In genomic region chr9:124017929-124018730, GRCh38 we compare ENCODE assay signal across 10 cellular contexts. TPM values are rescaled to one million over a fixed set of nuclear protein-coding genes. Genes with fewer than 3 reads are reported as not detected.
DNase-seq lines count a peak whose midpoint lies in the region; ATAC-seq and TF ChIP-seq lines count a peak whose summit lies in the region.
"Had no signal": no experiment of that assay in that cellular context is flagged by ENCODE, and none has a peak within 500 bp of the region (broad histone marks: within the 10 kb centered on the region; RNA-seq: fewer than 3 reads in every experiment).

No MANE protein-coding gene starts in this region.

- peaks cover 4% of the 10 kb centered on the region for H3K9me3 Mint-ChIP-seq in activated CD4-positive, alpha-beta T cell treated with anti-CD3 and anti-CD28 coated beads, Interleukin-2, amount 10 ng/mL, durations not matched to agents 24 days and 14 days
- no peaks in the 10 kb centered on the region for H3K9me3 Mint-ChIP-seq in stimulated activated effector memory CD8-positive, alpha-beta T cell treated with anti-CD3 and anti-CD28 coated beads, Interleukin-12 subunit alpha, Interleukin-12 subunit beta, amount 100 ng/mL, for 72 hours

- intact Hi-C loops in activated CD4-positive, alpha-beta T cell treated with anti-CD3 and anti-CD28 coated beads, Interleukin-2, amount 10 ng/mL, durations not matched to agents 24 days and 14 days (cut with micrococcal nuclease) = loop anchor here (1.0 to 10.0 kb wide), 3 partner anchors 10 to 487 kb away; partner anchors contain the start of gene NR5A1
- intact Hi-C loops in ovary (cut with DNase I) = no loop called here

- H3K27me3 Mint-ChIP-seq in activated CD4-positive, alpha-beta T cell treated with anti-CD3 and anti-CD28 coated beads, Interleukin-2, amount 10 ng/mL, durations not matched to agents 24 days and 14 days = peaks cover 77% of the 10 kb centered on the region
- H3K27me3 Mint-ChIP-seq in T-helper 17 cell = peaks cover 82% of the 10 kb centered on the region

- H3K27me3 ChIP-seq in iPS DF 6.9 (ENCODE audit: control insufficient read depth, insufficient read depth, low read length) = peaks cover 78% of the 10 kb centered on the region
- no peaks in the 10 kb centered on the region for H3K27me3 ChIP-seq in ovary

- peak overlapping the region; percentile 23 for H3K4me3 Mint-ChIP-seq in activated CD4-positive, alpha-beta T cell treated with anti-CD3 and anti-CD28 coated beads, Interleukin-2, amount 10 ng/mL, durations not matched to agents 24 days and 14 days
- peak overlapping the region; percentile 87 for H3K4me3 Mint-ChIP-seq in T-helper 17 cell
- H3K4me3 Mint-ChIP-seq in stimulated activated effector memory CD8-positive, alpha-beta T cell treated with anti-CD3 and anti-CD28 coated beads, Interleukin-12 subunit alpha, Interleukin-12 subunit beta, amount 100 ng/mL, for 72 hours = peak overlapping the region; percentile 59

- ATAC-seq in T-helper 17 cell (no peak), GM21447 (IDR thresholded peaks at IDR 0.05; ENCODE audit: unreplicated experiment) (no peak), GM19023 (IDR thresholded peaks at IDR 0.05; ENCODE audit: unreplicated experiment) (no peak)
- ATAC-seq in stimulated activated effector memory CD8-positive, alpha-beta T cell treated with anti-CD3 and anti-CD28 coated beads, Interleukin-12 subunit alpha, Interleukin-12 subunit beta, amount 100 ng/mL, for 72 hours = no peak

- peaks cover 7% of the 10 kb centered on the region for H3K4me1 ChIP-seq in iPS DF 6.9 (ENCODE audit: control insufficient read depth, insufficient read depth, low read length)
- no peaks in the 10 kb centered on the region for H3K4me1 ChIP-seq in ovary (ENCODE audit: insufficient read depth)

- no peak for TF ChIP-seq EP300 in ovary (IDR thresholded peaks at IDR 0.05)

- TF ChIP-seq POLR2A in ovary (IDR thresholded peaks at IDR 0.05) = no peak

- peak overlapping the region; percentile 15; the same call in 1 of the 2 replicates for H3K4me3 ChIP-seq in iPS DF 6.9 (ENCODE audit: low read length)
- H3K4me3 ChIP-seq in ovary = no peak overlapping the region

- H3K27ac ChIP-seq in iPS DF 6.9 (ENCODE audit: low read length) = no peak overlapping the region
- no peak overlapping the region for H3K27ac ChIP-seq in ovary

- H3K4me1 Mint-ChIP-seq in activated CD4-positive, alpha-beta T cell treated with anti-CD3 and anti-CD28 coated beads, Interleukin-2, amount 10 ng/mL, durations not matched to agents 24 days and 14 days = peaks cover 9% of the 10 kb centered on the region
- peaks cover 31% of the 10 kb centered on the region for H3K4me1 Mint-ChIP-seq in T-helper 17 cell
- peaks cover 51% of the 10 kb centered on the region for H3K4me1 Mint-ChIP-seq in stimulated activated effector memory CD8-positive, alpha-beta T cell treated with anti-CD3 and anti-CD28 coated beads, Interleukin-12 subunit alpha, Interleukin-12 subunit beta, amount 100 ng/mL, for 72 hours

- no peak for TF ChIP-seq CTCF in ovary (IDR thresholded peaks at IDR 0.05)

- no peaks in the 10 kb centered on the region for H3K9me3 ChIP-seq in T-helper 17 cell (ENCODE audit: control insufficient read depth, low read length, poor library complexity, severe bottlenecking)
- H3K9me3 ChIP-seq in iPS DF 6.9 (ENCODE audit: control insufficient read depth, insufficient read depth, low read length) = no peaks in the 10 kb centered on the region
- H3K9me3 ChIP-seq in ovary = no peaks in the 10 kb centered on the region

- no peaks in the 10 kb centered on the region for H3K36me3 ChIP-seq in iPS DF 6.9 (ENCODE audit: control insufficient read depth, insufficient read depth, low read length)
- H3K36me3 ChIP-seq in ovary = no peaks in the 10 kb centered on the region

- WGBS in iPS DF 6.9 (ENCODE audit: insufficient coverage, insufficient read length) = no CpG with 5 or more reads among the region's 64 CpGs
- 4 to 5% (median 5%) methylated on average over 64 of the region's 64 CpGs for WGBS in ovary, 3 donors

- H3K36me3 Mint-ChIP-seq in activated CD4-positive, alpha-beta T cell treated with anti-CD3 and anti-CD28 coated beads, Interleukin-2, amount 10 ng/mL, durations not matched to agents 24 days and 14 days (ENCODE audit: low read depth) = peaks cover 8% of the 10 kb centered on the region
- peaks cover 20% of the 10 kb centered on the region for H3K36me3 Mint-ChIP-seq in T-helper 17 cell (ENCODE audit: low read depth)
- H3K36me3 Mint-ChIP-seq in stimulated activated effector memory CD8-positive, alpha-beta T cell treated with anti-CD3 and anti-CD28 coated beads, Interleukin-12 subunit alpha, Interleukin-12 subunit beta, amount 100 ng/mL, for 72 hours = peaks cover 7% of the 10 kb centered on the region

- H3K27ac Mint-ChIP-seq in activated CD4-positive, alpha-beta T cell treated with anti-CD3 and anti-CD28 coated beads, Interleukin-2, amount 10 ng/mL, durations not matched to agents 24 days and 14 days = peak overlapping the region; percentile 79
- no peak overlapping the region for H3K27ac Mint-ChIP-seq in T-helper 17 cell
- H3K27ac Mint-ChIP-seq in stimulated activated effector memory CD8-positive, alpha-beta T cell treated with anti-CD3 and anti-CD28 coated beads, Interleukin-12 subunit alpha, Interleukin-12 subunit beta, amount 100 ng/mL, for 72 hours = peak overlapping the region; percentile 68

- DNase-seq in activated CD4-positive, alpha-beta T cell treated with anti-CD3 and anti-CD28 coated beads, Interleukin-2, amount 10 ng/mL, durations not matched to agents 24 days and 14 days = no peak
- no peak for DNase-seq in activated CD4-positive, alpha-beta T cell treated with anti-CD3 and anti-CD28 coated beads, Interleukin-2, amount 50 U/mL, for 1 hour
- no peak for DNase-seq in T-helper 17 cell
- DNase-seq in iPS DF 6.9 (ENCODE audit: low read depth, low spot score) = no peak
- DNase-seq in stimulated activated effector memory CD8-positive, alpha-beta T cell treated with anti-CD3 and anti-CD28 coated beads, Interleukin-12 subunit alpha, Interleukin-12 subunit beta, amount 100 ng/mL, for 72 hours (ENCODE audit: low spot score in 2 of 2) = no peak
- DNase-seq in ovary = no peak
- DNase-seq: C1 segment of cervical spinal cord, NCI-H1417 treated with DMSO at 0.1 percent for 48 hours had no signal

RNA-seq across cellular contexts. Expression of gene LHX2, which starts 6.6 kb away (rescaled TPM):
- not detected in 2 replicates for total RNA-seq in activated CD4-positive, alpha-beta T cell treated with anti-CD3 and anti-CD28 coated beads, Interleukin-2, amount 10 ng/mL, durations not matched to agents 24 days and 14 days
- not detected for total RNA-seq in T-helper 17 cell
- 10 to 100 TPM in 1 of 7 donors, under 1 TPM in 2, not detected in 4; 0.10 to 17.0 (median 0.87) TPM for total RNA-seq in ovary
- under 1 TPM in 1 of 2 donors, not detected in 1; 0.11 TPM for polyA plus RNA-seq in ovary

Comparison
In these comparisons a context has a peak if more than half of its experiments do, and no peak if none do; other contexts are left out.
1. H3K4me3 Mint-ChIP-seq: peak in every context shown above with its lines; median percentile 87 in T-helper 17 cell; 59 in stimulated activated effector memory CD8-positive, alpha-beta T cell treated with anti-CD3 and anti-CD28 coated beads, Interleukin-12 subunit alpha, Interleukin-12 subunit beta, amount 100 ng/mL, for 72 hours; 23 in activated CD4-positive, alpha-beta T cell treated with anti-CD3 and anti-CD28 coated beads, Interleukin-2, amount 10 ng/mL, durations not matched to agents 24 days and 14 days.